Comparison of ENCODE assay signal across 4 cellular contexts in genomic region chr10:118682518-118682917, GRCh38.
"Had no signal": no experiment of that assay in that cellular context is flagged by ENCODE, and none has a peak within 500 bp of the region (broad histone marks: within the 10 kb centered on the region; RNA-seq: fewer than 3 reads in every experiment).

No MANE protein-coding gene starts in this region.

- DNase-seq: H9, IMR-90 had no signal

- H2AFZ ChIP-seq: GM23338 had no signal

- H3K4me2 ChIP-seq: GM23338 had no signal

- H3K4me3 ChIP-seq: GM23338, K562 had no signal
